7 cellular contexts compared by ENCODE assay signal in the genomic region with DNA sequence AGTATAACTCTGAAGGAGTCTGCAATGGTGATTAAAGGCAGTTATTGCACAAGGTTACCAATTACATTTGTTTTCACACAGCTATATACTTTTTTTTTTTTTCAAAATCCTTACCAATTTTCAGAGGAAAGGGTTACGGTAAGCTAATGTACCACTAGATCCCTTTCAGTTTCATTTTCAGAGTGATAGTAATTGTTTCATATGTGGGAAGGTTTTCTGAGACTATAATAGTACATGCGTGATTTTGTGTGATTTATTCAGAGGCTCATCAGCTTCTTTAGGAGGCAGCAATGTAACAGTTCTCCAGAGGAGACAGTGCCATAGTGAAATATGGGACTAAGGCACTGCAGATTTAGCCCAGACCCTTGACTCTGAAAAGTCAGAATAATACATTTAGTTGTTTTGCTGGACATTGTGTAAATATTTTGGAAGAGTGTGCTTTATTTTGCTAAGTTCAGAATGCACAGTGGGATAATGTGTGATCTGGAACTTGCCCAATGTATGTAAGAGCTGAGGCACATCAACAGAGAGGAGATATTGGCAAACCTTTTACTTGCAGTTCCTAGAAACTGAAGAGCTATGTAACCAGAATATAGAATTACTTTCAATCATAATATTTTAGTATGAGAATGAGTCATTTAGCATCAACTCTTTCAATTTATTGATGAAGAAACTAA.
DNase-seq lines count a peak whose midpoint lies in the region; ATAC-seq and TF ChIP-seq lines count a peak whose summit lies in the region.

No MANE protein-coding gene starts in this region.

- H3K79me2 ChIP-seq in SU-DHL-6 (ENCODE audit: insufficient read depth, low read length): no peaks in the 10 kb centered on the region

- H3K4me1 ChIP-seq in tibial nerve (peaks cover 0 to 26% (median 0%) of the 10 kb centered on the region in 4 donors), upper lobe of left lung (no peaks in the 10 kb centered on the region)

- ATAC-seq in GM18907 (IDR thresholded peaks at IDR 0.05; ENCODE audit: unreplicated experiment) (peak; percentile 87), HG02642 (IDR thresholded peaks at IDR 0.05; ENCODE audit: poor library complexity, unreplicated experiment) (peak; percentile 85), upper lobe of left lung (ENCODE audit: low FRiP score in 2 of 2) (no peak)

- H3K9ac ChIP-seq in SU-DHL-6 (ENCODE audit: low read length): peak overlapping the region; percentile 13

- H3K27me3 ChIP-seq in SU-DHL-6 (ENCODE audit: low read length) (no peaks in the 10 kb centered on the region), tibial nerve (no peaks in the 10 kb centered on the region), upper lobe of left lung (no peaks in the 10 kb centered on the region)

- H3K9me2 ChIP-seq in SU-DHL-6 (replicated peaks; ENCODE audit: insufficient read depth, low read length): no peaks in the 10 kb centered on the region

- TF ChIP-seq EP300 in tibial nerve (IDR thresholded peaks at IDR 0.05) (no peak), upper lobe of left lung (IDR thresholded peaks at IDR 0.05) (no peak)

- H3K36me3 Mint-ChIP-seq in nephron (ENCODE audit: low read depth): no peaks in the 10 kb centered on the region
- H3K36me3 Mint-ChIP-seq in chondrocyte (ENCODE audit: low read depth): no peaks in the 10 kb centered on the region

- H3K9me3 Mint-ChIP-seq in nephron (no peaks in the 10 kb centered on the region), chondrocyte (ENCODE audit: low read depth) (no peaks in the 10 kb centered on the region)

- TF ChIP-seq CTCF in SU-DHL-6 (IDR thresholded peaks at IDR 0.05; ENCODE audit: insufficient read depth, low read length, poor library complexity, severe bottlenecking) (no peak), nephron (IDR thresholded peaks at IDR 0.05; ENCODE audit: unreplicated experiment in 3 of 3) (no peak), chondrocyte (IDR thresholded peaks at IDR 0.05) (no peak), tibial nerve (IDR thresholded peaks at IDR 0.05) (no peak), upper lobe of left lung (IDR thresholded peaks at IDR 0.05) (no peak)

- WGBS in tibial nerve, 2 donors: 4 to 18% methylated on average over 2 of the region's 2 CpGs
- WGBS in upper lobe of left lung, 2 donors: 39 to 51% methylated on average over 2 of the region's 2 CpGs

- no peaks in the 10 kb centered on the region for H4K20me1 ChIP-seq in SU-DHL-6 (ENCODE audit: low read depth, low read length)

- H3K27ac ChIP-seq in SU-DHL-6 (ENCODE audit: low read depth, low read length) (peak overlapping the region; percentile 45), tibial nerve (peak overlapping the region in 1 of 4 donors; percentile 16), upper lobe of left lung (no peak overlapping the region)

- H3K27me3 Mint-ChIP-seq in nephron (ENCODE audit: low read depth): no peaks in the 10 kb centered on the region
- H3K27me3 Mint-ChIP-seq in chondrocyte (ENCODE audit: low read depth): peaks cover 3% of the 10 kb centered on the region

- DNase-seq in chondrocyte (ENCODE audit: low spot score): no peak
- no peak for DNase-seq in tibial nerve (ENCODE audit: low spot score in 2 of 2)
- no peak for DNase-seq in upper lobe of left lung

- H3K4me3 Mint-ChIP-seq in nephron: peak overlapping the region in 2 of 3 experiments; percentile 28 to 31
- no peak overlapping the region for H3K4me3 Mint-ChIP-seq in chondrocyte (ENCODE audit: unreplicated experiment)

- H3K4me3 ChIP-seq in SU-DHL-6 (ENCODE audit: insufficient read depth, low read length, poor library complexity, severe bottlenecking): peak overlapping the region; percentile 25
- H3K4me3 ChIP-seq in tibial nerve: peak overlapping the region in 1 of 4 donors; percentile 37
- peak overlapping the region in 1 of 4 donors; percentile 20 for H3K4me3 ChIP-seq in upper lobe of left lung

- peak overlapping the region; percentile 13 for H2AFZ ChIP-seq in SU-DHL-6 (ENCODE audit: low read depth, low read length, severe bottlenecking)

- no peaks in the 10 kb centered on the region for H3K9me3 ChIP-seq in SU-DHL-6 (ENCODE audit: insufficient read depth, low read length)
- H3K9me3 ChIP-seq in tibial nerve: no peaks in the 10 kb centered on the region
- no peaks in the 10 kb centered on the region for H3K9me3 ChIP-seq in upper lobe of left lung

- peaks cover 4% of the 10 kb centered on the region for H3K4me1 Mint-ChIP-seq in nephron
- peaks cover 18% of the 10 kb centered on the region for H3K4me1 Mint-ChIP-seq in chondrocyte (ENCODE audit: low read depth)

- peaks cover 4% of the 10 kb centered on the region; the same call in 1 of the 2 replicates for H3F3A ChIP-seq in SU-DHL-6 (ENCODE audit: insufficient read depth)

- peak overlapping the region; percentile 55 for H3K4me2 ChIP-seq in SU-DHL-6 (ENCODE audit: low read depth, low read length, poor library complexity, severe bottlenecking)

- TF ChIP-seq POLR2A in tibial nerve (IDR thresholded peaks at IDR 0.05) (no peak), upper lobe of left lung (IDR thresholded peaks at IDR 0.05) (no peak)

- peak overlapping the region in 2 of 3 experiments; percentile 20 to 51 for H3K27ac Mint-ChIP-seq in nephron
- H3K27ac Mint-ChIP-seq in chondrocyte (ENCODE audit: unreplicated experiment): no peak overlapping the region

- H3K36me3 ChIP-seq in SU-DHL-6 (ENCODE audit: low read length): no peaks in the 10 kb centered on the region
- no peaks in the 10 kb centered on the region for H3K36me3 ChIP-seq in tibial nerve
- no peaks in the 10 kb centered on the region for H3K36me3 ChIP-seq in upper lobe of left lung

Comparison
In these comparisons a context has a peak if more than half of its experiments do, and no peak if none do; other contexts are left out.
1. ATAC-seq: peak in GM18907 (single experiment) and HG02642 (single experiment); none in upper lobe of left lung (0 of 2).